In the genomic region with DNA sequence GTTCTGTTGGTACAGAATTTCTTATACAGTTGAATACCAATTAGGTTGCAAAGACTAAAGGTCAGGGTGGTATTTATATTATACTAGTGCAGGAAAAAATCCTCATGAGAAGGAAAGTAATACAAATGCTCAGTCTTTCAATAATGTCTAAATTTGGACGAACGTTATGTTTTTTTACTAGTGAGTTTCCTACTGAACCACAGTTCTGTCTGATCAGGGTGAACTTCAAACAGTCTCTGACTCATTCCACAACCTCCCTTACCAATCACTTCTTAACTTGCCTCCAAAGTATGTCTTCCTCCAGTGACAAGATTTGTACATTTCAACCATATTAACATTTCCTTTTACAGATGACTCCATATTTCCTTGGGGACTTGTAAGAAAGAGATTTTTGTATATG, we compare ENCODE assay signal across 10 cellular contexts. TPM values are rescaled to one million over a fixed set of nuclear protein-coding genes. Genes with fewer than 3 reads are reported as not detected.
A peak's percentile ranks its signal among the peaks of the same experiment; 100 is the strongest.
DNase-seq lines count a peak whose midpoint lies in the region; ATAC-seq and TF ChIP-seq lines count a peak whose summit lies in the region.
"Had no signal": no experiment of that assay in that cellular context is flagged by ENCODE, and none has a peak within 500 bp of the region (broad histone marks: within the 10 kb centered on the region; RNA-seq: fewer than 3 reads in every experiment).

No MANE protein-coding gene starts in this region.

- no peak for TF ChIP-seq CTCF in WERI-Rb-1 (IDR thresholded peaks at IDR 0.05; ENCODE audit: low read depth, low read length)
- TF ChIP-seq CTCF in coronary artery (IDR thresholded peaks at IDR 0.05) = no peak

- peak in 2 of 3 donors; percentile 10 to 88 for DNase-seq in CD4-positive, CD25-positive, alpha-beta regulatory T cell
- DNase-seq in NCI-H1048 (lab: John Stamatoyannopoulos, UW) (no peak), WERI-Rb-1 (no peak), DMS153 treated with DMSO at 0.1 percent for 48 hours (lab: John Stamatoyannopoulos, UW; ENCODE audit: unreplicated experiment) (no peak), coronary artery (ENCODE audit: low spot score) (no peak)
- DNase-seq: activated B cell treated with CpG ODN at 0.5 μM for 24 hours had no signal

- no peak overlapping the region for H3K27ac ChIP-seq in CD4-positive, CD25-positive, alpha-beta regulatory T cell (ENCODE audit: insufficient read depth, low read length, poor library complexity, severe bottlenecking)
- no peak overlapping the region for H3K27ac ChIP-seq in WERI-Rb-1
- H3K27ac ChIP-seq in coronary artery = no peak overlapping the region

- no peaks in the 10 kb centered on the region for H3K36me3 Mint-ChIP-seq in CD4-positive, CD25-positive, alpha-beta regulatory T cell
- H3K36me3 Mint-ChIP-seq in activated T-helper 17 cell treated with anti-CD3 and anti-CD28 coated beads, Interleukin-2, amount 50 U/mL, for 72 hours (ENCODE audit: low read depth) = no peaks in the 10 kb centered on the region

- H3K9me3 ChIP-seq in CD4-positive, CD25-positive, alpha-beta regulatory T cell (ENCODE audit: control insufficient read depth in 2 of 2, low read length in 2 of 2) = no peaks in the 10 kb centered on the region
- no peaks in the 10 kb centered on the region for H3K9me3 ChIP-seq in WERI-Rb-1 (ENCODE audit: severe bottlenecking)

- H3K27ac Mint-ChIP-seq in CD4-positive, CD25-positive, alpha-beta regulatory T cell = no peak overlapping the region
- peak overlapping the region; percentile 69 for H3K27ac Mint-ChIP-seq in activated T-helper 17 cell treated with anti-CD3 and anti-CD28 coated beads, Interleukin-2, amount 50 U/mL, for 72 hours
- H3K27ac Mint-ChIP-seq: activated B cell treated with CpG ODN at 0.5 μM for 24 hours had no signal

- peaks cover 0 to 1% (median 0%) of the 10 kb centered on the region in 7 donors for H3K9me3 Mint-ChIP-seq in CD4-positive, CD25-positive, alpha-beta regulatory T cell
- no peaks in the 10 kb centered on the region for H3K9me3 Mint-ChIP-seq in activated T-helper 17 cell treated with anti-CD3 and anti-CD28 coated beads, Interleukin-2, amount 50 U/mL, for 72 hours
- H3K9me3 Mint-ChIP-seq: activated B cell treated with CpG ODN at 0.5 μM for 24 hours had no signal

- no peaks in the 10 kb centered on the region for H3K4me1 ChIP-seq in CD4-positive, CD25-positive, alpha-beta regulatory T cell (ENCODE audit: control insufficient read depth, insufficient read depth, low read length, poor library complexity, severe bottlenecking)

- H3K4me1 Mint-ChIP-seq in CD4-positive, CD25-positive, alpha-beta regulatory T cell = peaks cover 1 to 16% (median 12%) of the 10 kb centered on the region in 4 donors
- peaks cover 19% of the 10 kb centered on the region for H3K4me1 Mint-ChIP-seq in activated T-helper 17 cell treated with anti-CD3 and anti-CD28 coated beads, Interleukin-2, amount 50 U/mL, for 72 hours
- H3K4me1 Mint-ChIP-seq: activated B cell treated with CpG ODN at 0.5 μM for 24 hours had no signal

- H3K36me3 ChIP-seq in CD4-positive, CD25-positive, alpha-beta regulatory T cell (ENCODE audit: control insufficient read depth, insufficient read depth, low read length) = no peaks in the 10 kb centered on the region
- H3K36me3 ChIP-seq in WERI-Rb-1 = no peaks in the 10 kb centered on the region

- H3K4me3 ChIP-seq in CD4-positive, CD25-positive, alpha-beta regulatory T cell (ENCODE audit: low read depth, low read length) = no peak overlapping the region
- H3K4me3 ChIP-seq in WERI-Rb-1 (ENCODE audit: low read depth, low read length) (no peak overlapping the region), coronary artery (no peak overlapping the region)

- H3K4me3 Mint-ChIP-seq in CD4-positive, CD25-positive, alpha-beta regulatory T cell = no peak overlapping the region
- H3K4me3 Mint-ChIP-seq in activated T-helper 17 cell treated with anti-CD3 and anti-CD28 coated beads, Interleukin-2, amount 50 U/mL, for 72 hours = peak overlapping the region; percentile 40
- H3K4me3 Mint-ChIP-seq: activated B cell treated with CpG ODN at 0.5 μM for 24 hours had no signal

- ATAC-seq in CD4-positive, CD25-positive, alpha-beta regulatory T cell (ENCODE audit: low read depth in 2 of 2) = peak; percentile 20 to 59
- ATAC-seq in GM19395 (IDR thresholded peaks at IDR 0.05; ENCODE audit: unreplicated experiment) = peak; percentile 99
- ATAC-seq in HG03066 (IDR thresholded peaks at IDR 0.05; ENCODE audit: low read depth, unreplicated experiment) = peak; percentile 95
- peak; percentile 97 for ATAC-seq in activated T-helper 17 cell treated with anti-CD3 and anti-CD28 coated beads, Interleukin-2, amount 50 U/mL, for 72 hours (replicated peaks)

- H3K27me3 Mint-ChIP-seq in CD4-positive, CD25-positive, alpha-beta regulatory T cell = no peaks in the 10 kb centered on the region
- peaks cover 9% of the 10 kb centered on the region for H3K27me3 Mint-ChIP-seq in activated T-helper 17 cell treated with anti-CD3 and anti-CD28 coated beads, Interleukin-2, amount 50 U/mL, for 72 hours
- H3K27me3 Mint-ChIP-seq: activated B cell treated with CpG ODN at 0.5 μM for 24 hours had no signal

- H3K27me3 ChIP-seq in CD4-positive, CD25-positive, alpha-beta regulatory T cell (ENCODE audit: control insufficient read depth, insufficient read depth, low read length) = peaks cover 2% of the 10 kb centered on the region
- no peaks in the 10 kb centered on the region for H3K27me3 ChIP-seq in WERI-Rb-1 (ENCODE audit: insufficient read depth, low read depth, severe bottlenecking)

RNA-seq across cellular contexts. Expression of gene TMEM212, which starts 3.4 kb away (rescaled TPM):
- total RNA-seq in CD4-positive, CD25-positive, alpha-beta regulatory T cell = not detected
- polyA plus RNA-seq in CD4-positive, CD25-positive, alpha-beta regulatory T cell = not detected
- not detected for total RNA-seq in activated T-helper 17 cell treated with anti-CD3 and anti-CD28 coated beads, Interleukin-2, amount 50 U/mL, for 72 hours
- total RNA-seq: activated B cell treated with CpG ODN at 0.5 μM for 24 hours, Daoy had no signal

RNA-seq across cellular contexts. Expression of gene PLD1, which starts 36.3 kb away (rescaled TPM):
- total RNA-seq in CD4-positive, CD25-positive, alpha-beta regulatory T cell = 8.8 TPM
- 1 to 10 TPM in 3 of 4 donors, not detected in 1; 1.2 to 5.0 (median 2.3) TPM for polyA plus RNA-seq in CD4-positive, CD25-positive, alpha-beta regulatory T cell
- total RNA-seq in activated T-helper 17 cell treated with anti-CD3 and anti-CD28 coated beads, Interleukin-2, amount 50 U/mL, for 72 hours = 10 to 100 TPM in 1 of 2 donors, 1 to 10 TPM in 1; 2.5 to 10.6 TPM
- total RNA-seq: activated B cell treated with CpG ODN at 0.5 μM for 24 hours had no signal

Comparison
In these comparisons a context has a peak if more than half of its experiments do, and no peak if none do; other contexts are left out.
1. ATAC-seq: peak in every context shown above with its lines; median percentile 99 in GM19395; 97 in activated T-helper 17 cell treated with anti-CD3 and anti-CD28 coated beads, Interleukin-2, amount 50 U/mL, for 72 hours; 95 in HG03066; 40 in CD4-positive, CD25-positive, alpha-beta regulatory T cell.
2. DNase-seq: peak in CD4-positive, CD25-positive, alpha-beta regulatory T cell (2 of 3); none in NCI-H1048 (single experiment), WERI-Rb-1 (single experiment), DMS153 treated with DMSO at 0.1 percent for 48 hours (single experiment) and coronary artery (single experiment).